In the genomic region with DNA sequence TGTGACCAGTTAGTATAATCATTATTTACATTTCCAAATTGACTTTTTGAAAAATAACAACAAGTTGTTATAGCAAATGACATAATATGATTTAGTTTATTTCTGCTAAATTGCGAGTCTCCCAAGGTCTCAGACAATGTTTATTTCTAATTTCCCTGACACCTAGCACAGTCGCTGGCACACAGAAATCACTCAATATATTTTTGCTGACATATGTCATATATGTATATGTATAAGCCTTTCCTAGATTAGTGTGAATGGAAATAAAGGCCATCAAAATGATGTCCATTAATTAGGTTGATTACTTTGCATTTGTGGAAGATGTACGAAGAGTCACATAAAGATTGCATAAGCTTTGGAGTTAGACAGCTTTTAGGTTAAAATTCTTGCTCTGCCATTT, we compare ENCODE assay signal across 7 cellular contexts.
"Had no signal": no experiment of that assay in that cellular context is flagged by ENCODE, and none has a peak within 500 bp of the region (broad histone marks: within the 10 kb centered on the region; RNA-seq: fewer than 3 reads in every experiment).

No MANE protein-coding gene starts in this region.

- H3K4me3 ChIP-seq: GM12878 had no signal

- DNase-seq: GDM1, GF-D8 had no signal

- FAIRE-seq: GM12878, GM12891, GM12892, GM18507, GM19239 had no signal

- ATAC-seq: GM12878 had no signal
